ENCODE assay signal across 8 cellular contexts in the genomic region with DNA sequence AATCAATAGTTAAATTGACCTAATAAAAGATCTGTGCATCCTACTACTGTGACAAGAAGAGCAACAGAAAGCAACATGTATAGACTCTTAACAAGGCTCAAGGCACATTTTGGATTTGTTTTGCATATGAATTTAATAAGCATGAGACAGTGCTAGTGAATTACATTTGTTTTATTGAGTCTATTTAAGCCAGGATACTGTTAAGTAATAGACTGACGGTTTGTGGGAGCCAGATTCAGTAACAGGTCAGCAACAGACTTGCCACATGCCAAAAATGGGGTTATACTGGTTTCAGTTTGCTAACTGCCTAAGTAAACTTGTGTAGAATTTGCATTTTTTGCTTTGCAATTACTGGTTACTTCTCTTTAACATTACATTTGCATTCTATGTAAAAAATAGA. TPM values are rescaled to one million over a fixed set of nuclear protein-coding genes. Genes with fewer than 3 reads are reported as not detected.
DNase-seq lines count a peak whose midpoint lies in the region; ATAC-seq and TF ChIP-seq lines count a peak whose summit lies in the region.

No MANE protein-coding gene starts in this region.

- 3 to 6% (median 3%) methylated on average over 1 of the region's 1 CpG for WGBS in psoas muscle, 3 donors

- H3K4me1 ChIP-seq in psoas muscle = peaks cover 82% of the 10 kb centered on the region

- POLR2A ChIA-PET in activated CD8-positive, alpha-beta T cell treated with anti-CD3 and anti-CD28 coated beads for 36 hours (lab: Charles Lee) = no interaction called here
- POLR2A ChIA-PET in GM10248 (lab: Yijun Ruan, JAX) = no interaction called here

- peaks cover 43% of the 10 kb centered on the region for H3K36me3 Mint-ChIP-seq in activated CD8-positive, alpha-beta T cell treated with anti-CD3 and anti-CD28 coated beads for 36 hours (ENCODE audit: low read depth)

- H3K36me3 ChIP-seq in psoas muscle (ENCODE audit: insufficient read depth in 1 of 2, low read depth in 1 of 2) = peaks cover 0 to 9% of the 10 kb centered on the region in 2 donors

- ATAC-seq in GM19025 (IDR thresholded peaks at IDR 0.05; ENCODE audit: low read depth, unreplicated experiment) (peak; percentile 56), HG02973 (IDR thresholded peaks at IDR 0.05; ENCODE audit: unreplicated experiment) (peak; percentile 54), psoas muscle (peak; percentile 27 to 62 (median 42)), GM19467 (IDR thresholded peaks at IDR 0.05; ENCODE audit: unreplicated experiment) (no peak)
- no peak for ATAC-seq in activated CD8-positive, alpha-beta T cell treated with anti-CD3 and anti-CD28 coated beads for 36 hours

- H3K27ac Mint-ChIP-seq in activated CD8-positive, alpha-beta T cell treated with anti-CD3 and anti-CD28 coated beads for 36 hours = peak overlapping the region; percentile 58

- no peaks in the 10 kb centered on the region for H3K27me3 ChIP-seq in psoas muscle (ENCODE audit: insufficient read depth in 3 of 3, low read length in 2 of 3)

- DNase-seq in activated CD8-positive, alpha-beta T cell treated with anti-CD3 and anti-CD28 coated beads for 36 hours = no peak
- DNase-seq in psoas muscle (no peak), nucleus accumbens (lab: John Stamatoyannopoulos, UW) (no peak), GM10248 (ENCODE audit: extremely low spot score) (no peak), NCI-H1694 (lab: John Stamatoyannopoulos, UW) (no peak)

- intact Hi-C loops in activated CD8-positive, alpha-beta T cell treated with anti-CD3 and anti-CD28 coated beads for 36 hours (cut with micrococcal nuclease) = no loop called here
- intact Hi-C loops in psoas muscle (cut with DNase I) = loop anchor here in 1 of 2 donors (5.0 kb wide), 1 partner anchor 80 kb away; no protein-coding TSS in a partner anchor

- H3K4me3 ChIP-seq in psoas muscle = peak overlapping the region; percentile 44

- no peaks in the 10 kb centered on the region for H3K9me3 ChIP-seq in psoas muscle

- H3K4me3 Mint-ChIP-seq in activated CD8-positive, alpha-beta T cell treated with anti-CD3 and anti-CD28 coated beads for 36 hours = peak overlapping the region; percentile 23

- CTCF ChIA-PET in activated CD8-positive, alpha-beta T cell treated with anti-CD3 and anti-CD28 coated beads for 36 hours (lab: Charles Lee) = no interaction called here
- CTCF ChIA-PET in GM10248 (lab: Yijun Ruan, JAX) = interaction anchor here (0.9 kb wide), 1 partner anchor 38 kb away, joined by 3 read pairs; no protein-coding TSS in a partner anchor

- peak overlapping the region; percentile 78 for H3K27ac ChIP-seq in psoas muscle

- H3K27me3 Mint-ChIP-seq in activated CD8-positive, alpha-beta T cell treated with anti-CD3 and anti-CD28 coated beads for 36 hours = no peaks in the 10 kb centered on the region

- peaks cover 3% of the 10 kb centered on the region for H3K9me3 Mint-ChIP-seq in activated CD8-positive, alpha-beta T cell treated with anti-CD3 and anti-CD28 coated beads for 36 hours

- TF ChIP-seq CTCF in activated CD8-positive, alpha-beta T cell treated with anti-CD3 and anti-CD28 coated beads for 36 hours (IDR thresholded peaks at IDR 0.05) = no peak
- no peak for TF ChIP-seq CTCF in psoas muscle (IDR thresholded peaks at IDR 0.05)
- TF ChIP-seq CTCF in GM10248 (IDR thresholded peaks at IDR 0.05; ENCODE audit: control extremely low read depth, extremely low read depth, low read depth, missing control alignments) = no peak

- peaks cover 78% of the 10 kb centered on the region for H3K4me1 Mint-ChIP-seq in activated CD8-positive, alpha-beta T cell treated with anti-CD3 and anti-CD28 coated beads for 36 hours (ENCODE audit: low read depth)

RNA-seq across cellular contexts. Expression of gene MBNL1, which starts 54.0 kb away (rescaled TPM):
- 100 to 1,000 TPM; 341 to 360 TPM for total RNA-seq in activated CD8-positive, alpha-beta T cell treated with anti-CD3 and anti-CD28 coated beads for 36 hours
- total RNA-seq in psoas muscle = 100 to 1,000 TPM; 179 to 281 (median 242) TPM
- polyA plus RNA-seq in psoas muscle = 100 to 1,000 TPM in 2 of 3 donors, 10 to 100 TPM in 1; 27.4 to 168 (median 108) TPM

Comparison
In these comparisons a context has a peak if more than half of its experiments do, and no peak if none do; other contexts are left out.
1. ATAC-seq: peak in GM19025 (single experiment), HG02973 (single experiment) and psoas muscle (4 of 4); none in activated CD8-positive, alpha-beta T cell treated with anti-CD3 and anti-CD28 coated beads for 36 hours (single experiment) and GM19467 (single experiment).